Comparison of ENCODE assay signal across 8 cellular contexts in genomic region chr18:37564796-37565137, GRCh38. TPM values are rescaled to one million over a fixed set of nuclear protein-coding genes. Genes with fewer than 3 reads are reported as not detected.
DNase-seq lines count a peak whose midpoint lies in the region; ATAC-seq and TF ChIP-seq lines count a peak whose summit lies in the region.

No MANE protein-coding gene starts in this region.

- no peaks in the 10 kb centered on the region for H3K9me3 Mint-ChIP-seq in activated T-helper 2 cell treated with anti-CD3 and anti-CD28 coated beads, Interferon-gamma antibody, Interleukin-2, Interleukin-4, amounts not matched to agents 10 μg/mL and 5 μg/mL and 100 μg/mL, durations not matched to agents 14 hours and 24 hours and 36 hours

- H3K27ac ChIP-seq in adrenal gland (peak overlapping the region in 1 of 5 donors; percentile 54), left ventricle myocardium inferior (replicated peaks) (no peak overlapping the region)

- DNase-seq in HAP-1 (ENCODE audit: low spot score in 2 of 2): peak; percentile 32 to 89
- peak; percentile 44 to 81 (median 70) for DNase-seq in adrenal gland
- peak; percentile 67 for DNase-seq in left ventricle myocardium inferior
- DNase-seq in retinal pigment epithelial cell (ENCODE audit: low read depth): no peak
- no peak for DNase-seq in activated T-helper 2 cell treated with anti-CD3 and anti-CD28 coated beads, Interferon-gamma antibody, Interleukin-2, Interleukin-4, amounts not matched to agents 10 μg/mL and 5 μg/mL and 100 μg/mL, durations not matched to agents 14 hours and 24 hours and 36 hours (ENCODE audit: low spot score)
- DNase-seq in NAMALWA (ENCODE audit: low spot score): no peak

- peaks cover 3% of the 10 kb centered on the region for H3K4me1 Mint-ChIP-seq in activated T-helper 2 cell treated with anti-CD3 and anti-CD28 coated beads, Interferon-gamma antibody, Interleukin-2, Interleukin-4, amounts not matched to agents 10 μg/mL and 5 μg/mL and 100 μg/mL, durations not matched to agents 14 hours and 24 hours and 36 hours (ENCODE audit: low read depth)

- no peak overlapping the region for H3K27ac Mint-ChIP-seq in activated T-helper 2 cell treated with anti-CD3 and anti-CD28 coated beads, Interferon-gamma antibody, Interleukin-2, Interleukin-4, amounts not matched to agents 10 μg/mL and 5 μg/mL and 100 μg/mL, durations not matched to agents 14 hours and 24 hours and 36 hours

- peaks cover 34% of the 10 kb centered on the region for H3K27me3 ChIP-seq in HAP-1 (ENCODE audit: low read depth)
- H3K27me3 ChIP-seq in adrenal gland: peaks cover 16% of the 10 kb centered on the region
- peaks cover 93% of the 10 kb centered on the region for H3K27me3 ChIP-seq in left ventricle myocardium inferior (ENCODE audit: low read depth)

- TF ChIP-seq CTCF in adrenal gland (IDR thresholded peaks at IDR 0.05) (no peak), left ventricle myocardium inferior (IDR thresholded peaks at IDR 0.05; ENCODE audit: borderline replicate concordance) (no peak), retinal pigment epithelial cell (conservative IDR thresholded peaks at IDR 0.05; ENCODE audit: low read depth, low read length) (no peak)

- intact Hi-C loops in adrenal gland (cut with DNase I) (no loop called here), left ventricle myocardium inferior (cut with micrococcal nuclease) (no loop called here)
- intact Hi-C loops in activated T-helper 2 cell treated with anti-CD3 and anti-CD28 coated beads, Interferon-gamma antibody, Interleukin-2, Interleukin-4, amounts not matched to agents 10 μg/mL and 5 μg/mL and 100 μg/mL, durations not matched to agents 14 hours and 24 hours and 36 hours (cut with micrococcal nuclease): loop anchor here (10.0 kb wide), 1 partner anchor 80 kb away; no protein-coding TSS in a partner anchor

- ATAC-seq in HG03432 (IDR thresholded peaks at IDR 0.05; ENCODE audit: unreplicated experiment): no peak
- ATAC-seq in HG03108 (IDR thresholded peaks at IDR 0.05; ENCODE audit: unreplicated experiment): no peak

- H3K27me3 Mint-ChIP-seq in activated T-helper 2 cell treated with anti-CD3 and anti-CD28 coated beads, Interferon-gamma antibody, Interleukin-2, Interleukin-4, amounts not matched to agents 10 μg/mL and 5 μg/mL and 100 μg/mL, durations not matched to agents 14 hours and 24 hours and 36 hours (ENCODE audit: low read depth): peaks cover 57% of the 10 kb centered on the region

- no peak overlapping the region for H3K4me3 Mint-ChIP-seq in activated T-helper 2 cell treated with anti-CD3 and anti-CD28 coated beads, Interferon-gamma antibody, Interleukin-2, Interleukin-4, amounts not matched to agents 10 μg/mL and 5 μg/mL and 100 μg/mL, durations not matched to agents 14 hours and 24 hours and 36 hours (ENCODE audit: low read depth)

- no peaks in the 10 kb centered on the region for H3K9me3 ChIP-seq in HAP-1
- H3K9me3 ChIP-seq in adrenal gland (replicated peaks in 1 of 3): no peaks in the 10 kb centered on the region
- H3K9me3 ChIP-seq in left ventricle myocardium inferior (replicated peaks): no peaks in the 10 kb centered on the region

- H3K36me3 Mint-ChIP-seq in activated T-helper 2 cell treated with anti-CD3 and anti-CD28 coated beads, Interferon-gamma antibody, Interleukin-2, Interleukin-4, amounts not matched to agents 10 μg/mL and 5 μg/mL and 100 μg/mL, durations not matched to agents 14 hours and 24 hours and 36 hours (ENCODE audit: low read depth): no peaks in the 10 kb centered on the region

- no peak for TF ChIP-seq POLR2A in adrenal gland (IDR thresholded peaks at IDR 0.05)

- in situ Hi-C loops in HAP-1 (cut with MboI; ENCODE audit: low sequenced_read_pairs): no loop called here

- H3K4me1 ChIP-seq in HAP-1 (no peaks in the 10 kb centered on the region), adrenal gland (replicated peaks in 1 of 2) (peaks cover 16 to 24% of the 10 kb centered on the region in 2 donors), left ventricle myocardium inferior (peaks cover 29% of the 10 kb centered on the region)

- WGBS in adrenal gland, 4 donors: 2 to 6% (median 3%) methylated on average over 22 of the region's 22 CpGs

- H3K4me3 ChIP-seq in HAP-1: peak overlapping the region; percentile 29
- peak overlapping the region in 1 of 4 donors; percentile 50 for H3K4me3 ChIP-seq in adrenal gland
- H3K4me3 ChIP-seq in left ventricle myocardium inferior: peak overlapping the region; percentile 71
- peak overlapping the region; percentile 69 for H3K4me3 ChIP-seq in retinal pigment epithelial cell (ENCODE audit: low read length)

- H3K36me3 ChIP-seq in HAP-1 (replicated peaks) (no peaks in the 10 kb centered on the region), adrenal gland (replicated peaks in 1 of 2) (no peaks in the 10 kb centered on the region), left ventricle myocardium inferior (no peaks in the 10 kb centered on the region)

RNA-seq across cellular contexts. Expression of gene CELF4, which starts 0.8 kb away (rescaled TPM):
- 10 to 100 TPM in 2 of 8 donors, 1 to 10 TPM in 4, under 1 TPM in 1, not detected in 1; 0.42 to 16.9 (median 1.3) TPM for total RNA-seq in adrenal gland
- 10 to 100 TPM in 2 of 3 donors, 1 to 10 TPM in 1; 3.9 to 15.1 (median 10.4) TPM for polyA plus RNA-seq in adrenal gland
- 0.60 TPM for total RNA-seq in left ventricle myocardium inferior
- not detected in 2 replicates for total RNA-seq in activated T-helper 2 cell treated with anti-CD3 and anti-CD28 coated beads, Interferon-gamma antibody, Interleukin-2, Interleukin-4, amounts not matched to agents 10 μg/mL and 5 μg/mL and 100 μg/mL, durations not matched to agents 14 hours and 24 hours and 36 hours

Comparison
In these comparisons a context has a peak if more than half of its experiments do, and no peak if none do; other contexts are left out.
1. DNase-seq: peak in HAP-1 (2 of 2), adrenal gland (7 of 7) and left ventricle myocardium inferior (single experiment); none in retinal pigment epithelial cell (single experiment), activated T-helper 2 cell treated with anti-CD3 and anti-CD28 coated beads, Interferon-gamma antibody, Interleukin-2, Interleukin-4, amounts not matched to agents 10 μg/mL and 5 μg/mL and 100 μg/mL, durations not matched to agents 14 hours and 24 hours and 36 hours (single experiment) and NAMALWA (single experiment).